Comparison of ENCODE assay signal across 13 cellular contexts in the genomic region with DNA sequence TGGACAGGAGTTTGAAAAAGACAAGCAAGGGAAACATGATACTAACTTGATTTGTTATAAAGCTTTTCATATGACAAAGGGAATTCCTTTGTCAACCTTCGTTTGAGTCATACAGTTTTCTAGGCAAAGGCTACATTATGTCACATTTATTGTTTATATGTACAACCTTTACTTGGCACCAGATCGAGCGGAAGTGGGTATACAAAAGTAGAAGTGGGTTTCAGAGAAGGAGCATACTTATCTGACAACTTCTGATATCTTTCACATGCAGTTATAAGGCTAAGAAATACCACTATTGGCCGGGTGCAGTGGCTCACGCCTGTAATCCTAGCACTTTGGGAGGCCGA. TPM values are rescaled to one million over a fixed set of nuclear protein-coding genes. Genes with fewer than 3 reads are reported as not detected.
DNase-seq lines count a peak whose midpoint lies in the region; ATAC-seq and TF ChIP-seq lines count a peak whose summit lies in the region.
"Had no signal": no experiment of that assay in that cellular context is flagged by ENCODE, and none has a peak within 500 bp of the region (broad histone marks: within the 10 kb centered on the region; RNA-seq: fewer than 3 reads in every experiment).

No MANE protein-coding gene starts in this region.

- DNase-seq in Daoy (ENCODE audit: low read depth) (peak; percentile 64), OCI-M1 (lab: John Stamatoyannopoulos, UW) (peak; percentile 91), cardiac fibroblast (ENCODE audit: low read depth in 2 of 2) (peak; percentile 62 to 80), myocyte (ENCODE audit: low read depth) (peak; percentile 63), SKM-1 treated with dmso at 0.1 percent for 144 hours (lab: John Stamatoyannopoulos, UW; ENCODE audit: unreplicated experiment) (no peak), HK-2 (ENCODE audit: unreplicated experiment) (no peak), GM10248 (ENCODE audit: extremely low spot score) (no peak)
- DNase-seq: activated CD4-positive, alpha-beta T cell treated with anti-CD3 and anti-CD28 coated beads, Interleukin-2, amount 50 U/mL, for 4 hours; activated effector memory CD4-positive, alpha-beta T cell treated with Interleukin-2 at 50 U/mL for 16 hours; C1 segment of cervical spinal cord; NK-92 treated with Interleukin-12 subunit alpha and Interleukin-12 subunit beta, amount 100 ng/mL, for 24 hours had no signal

- ATAC-seq in HG03196 (IDR thresholded peaks at IDR 0.05; ENCODE audit: unreplicated experiment) = no peak

- POLR2A ChIA-PET in GM10248 (lab: Yijun Ruan, JAX) = no interaction called here

- no peak overlapping the region for H3K4me3 ChIP-seq in cardiac fibroblast (replicated peaks in 1 of 2; ENCODE audit: low read depth in 2 of 2, low read length in 2 of 2)
- H3K4me3 ChIP-seq: gastroesophageal sphincter had no signal

- CTCF ChIA-PET in GM10248 (lab: Yijun Ruan, JAX) = interaction anchor here (1.0 to 9.5 kb wide), 17 partner anchors 11 to 460 kb away, joined by 3 to 91 read pairs (median 5); partner anchors contain the start of genes SLC13A4 and STMP1

- TF ChIP-seq CTCF in cardiac fibroblast (IDR thresholded peaks at IDR 0.05; ENCODE audit: low read depth, low read length) (no peak), GM10248 (IDR thresholded peaks at IDR 0.05; ENCODE audit: control extremely low read depth, extremely low read depth, low read depth, missing control alignments) (no peak)

RNA-seq across cellular contexts. Expression of gene STMP1, which starts 11.0 kb away (rescaled TPM):
- total RNA-seq in Daoy (2014; rRNA removed; shearing (Covaris generic)) = 9.1 and 11.4 TPM in 2 replicates
- total RNA-seq in myocyte = 20.7 and 23.2 TPM in 2 replicates
- 92.7 TPM for polyA plus RNA-seq in myocyte (2012)

RNA-seq across cellular contexts. Expression of gene SLC13A4, which starts 54.7 kb away (rescaled TPM):
- not detected in 2 replicates for total RNA-seq in Daoy (2014; rRNA removed; shearing (Covaris generic))
- total RNA-seq in myocyte = 0.03 TPM in 1 of 2 replicates, not detected in the other
- polyA plus RNA-seq in myocyte (2012) = 2.0 TPM

Comparison
In these comparisons a context has a peak if more than half of its experiments do, and no peak if none do; other contexts are left out.
1. DNase-seq: peak in Daoy (single experiment), OCI-M1 (single experiment), cardiac fibroblast (2 of 2) and myocyte (single experiment); none in SKM-1 treated with dmso at 0.1 percent for 144 hours (single experiment), HK-2 (single experiment) and GM10248 (single experiment).